In genomic region chrX:130179579-130180215, GRCh38 we compare ENCODE assay signal across 1 cellular context.
TF ChIP-seq lines count a peak whose summit lies in the region.

No MANE protein-coding gene starts in this region.

TF ChIP-seq in K562, 482 proteins besides CTCF, POLR2A, EP300 and RAD21 (continued from another document and continues in another):
- TF ChIP-seq FOXP1 (CRISPR knock-in tag; IDR thresholded peaks at IDR 0.05) (no peak), CHCHD3 (CRISPR knock-in tag; IDR thresholded peaks at IDR 0.05) (no peak), CXXC5 (CRISPR knock-in tag; IDR thresholded peaks at IDR 0.05) (peak; percentile 58), STAT5B (CRISPR knock-in tag; IDR thresholded peaks at IDR 0.05) (no peak), ZNF197 (CRISPR knock-in tag; IDR thresholded peaks at IDR 0.05; ENCODE audit: low read depth) (peak; percentile 34; the same call in 1 of the 2 replicates), SMC3 (conservative IDR thresholded peaks at IDR 0.05; ENCODE audit: insufficient read depth, low read depth, low read length) (no peak), RBM34 (IDR thresholded peaks at IDR 0.05; ENCODE audit: borderline replicate concordance, insufficient read depth, low read length) (no peak), MECOM (CRISPR knock-in tag; IDR thresholded peaks at IDR 0.05) (no peak), ZNF785 (CRISPR knock-in tag; IDR thresholded peaks at IDR 0.05) (no peak), JUN (IDR thresholded peaks at IDR 0.05; ENCODE audit: borderline replicate concordance, low read depth, low read length) (peak; percentile 71; the same call in 1 of the 2 replicates), JUN (CRISPR knock-in tag; IDR thresholded peaks at IDR 0.05; ENCODE audit: borderline replicate concordance) (no peak), BMI1 (IDR thresholded peaks at IDR 0.05; ENCODE audit: low read length) (no peak), HDAC1 (IDR thresholded peaks at IDR 0.05) (peak in 1 of 2 experiments; percentile 99; a peak in 3 of 4 replicates), NFIC (IDR thresholded peaks at IDR 0.05) (peak; percentile 99), HMGN3 (IDR thresholded peaks at IDR 0.05; ENCODE audit: borderline replicate concordance, extremely low read depth, insufficient read length, low read depth, low read length) (peak; percentile 96), FOXJ2 (tag; IDR thresholded peaks at IDR 0.05) (peak; percentile 35; the same call in 1 of the 2 replicates), BRD4 (IDR thresholded peaks at IDR 0.05) (no peak), TAF15 (IDR thresholded peaks at IDR 0.05; ENCODE audit: low read depth, low read length) (no peak), ZNF324 (CRISPR knock-in tag; IDR thresholded peaks at IDR 0.05) (no peak), MEIS2 (IDR thresholded peaks at IDR 0.05; ENCODE audit: partially characterized antibody) (peak; percentile 99), TRIM28 (IDR thresholded peaks at IDR 0.05) (peak; percentile 80; the same call in 1 of the 2 replicates), RBM15 (IDR thresholded peaks at IDR 0.05; ENCODE audit: insufficient read depth, low read length) (no peak), ATF7 (IDR thresholded peaks at IDR 0.05) (peak; percentile 93), RUNX1 (IDR thresholded peaks at IDR 0.05; ENCODE audit: low read depth) (peak; percentile 90), ZBTB7A (IDR thresholded peaks at IDR 0.05; ENCODE audit: borderline replicate concordance, control insufficient read depth, low read depth, low read length) (no peak), ZNF507 (tag; conservative IDR thresholded peaks at IDR 0.05) (no peak), ZNF121 (CRISPR knock-in tag; conservative IDR thresholded peaks at IDR 0.05) (no peak), TGIF2 (CRISPR knock-in tag; IDR thresholded peaks at IDR 0.05) (no peak), SIN3A (IDR thresholded peaks at IDR 0.05; ENCODE audit: borderline replicate concordance in 2 of 2, control insufficient read depth in 1 of 2, low read depth in 2 of 2, low read length in 2 of 2) (no peak), ATF3 (IDR thresholded peaks at IDR 0.05) (peak; percentile 94), ATF3 (CRISPR knock-in tag; conservative IDR thresholded peaks at IDR 0.05) (peak; percentile 86), ELK3 (CRISPR knock-in tag; IDR thresholded peaks at IDR 0.05) (no peak), CBFA2T2 (conservative IDR thresholded peaks at IDR 0.05) (peak; percentile 99), MEF2D (tag; conservative IDR thresholded peaks at IDR 0.05; ENCODE audit: low read depth) (peak; percentile 86; the same call in 1 of the 2 replicates), POLR3G (IDR thresholded peaks at IDR 0.05; ENCODE audit: extremely low read depth, insufficient read length, insufficient replicate concordance) (no peak), ZNF24 (IDR thresholded peaks at IDR 0.05) (peak; percentile 40; the same call in 1 of the 2 replicates), ZNF699 (CRISPR knock-in tag; IDR thresholded peaks at IDR 0.05; ENCODE audit: insufficient replicate concordance) (no peak), NR4A1 (CRISPR knock-in tag; IDR thresholded peaks at IDR 0.05) (no peak), NR4A1 (tag; IDR thresholded peaks at IDR 0.05) (peak; percentile 64), NR1H2 (CRISPR knock-in tag; IDR thresholded peaks at IDR 0.05) (no peak), ZC3H4 (CRISPR knock-in tag; IDR thresholded peaks at IDR 0.05; ENCODE audit: borderline replicate concordance) (no peak), NR2F6 (CRISPR knock-in tag; IDR thresholded peaks at IDR 0.05) (no peak), IRF2 (CRISPR knock-in tag; IDR thresholded peaks at IDR 0.05) (no peak), PTRF (tag; IDR thresholded peaks at IDR 0.05) (no peak), SPI1 (IDR thresholded peaks at IDR 0.05; ENCODE audit: borderline replicate concordance, low read depth, low read length) (peak; percentile 7; the same call in 1 of the 2 replicates), EWSR1 (IDR thresholded peaks at IDR 0.05; ENCODE audit: borderline replicate concordance, low read depth, partially characterized antibody) (no peak), ADNP (tag; IDR thresholded peaks at IDR 0.05) (no peak), NFE2 (IDR thresholded peaks at IDR 0.05; ENCODE audit: low read depth) (peak; percentile 98), ZNF76 (CRISPR knock-in tag; IDR thresholded peaks at IDR 0.05; ENCODE audit: borderline replicate concordance) (no peak), RBM22 (IDR thresholded peaks at IDR 0.05; ENCODE audit: low read depth, low read length, poor library complexity, severe bottlenecking) (no peak), SIX5 (IDR thresholded peaks at IDR 0.05; ENCODE audit: borderline replicate concordance in 1 of 2, insufficient read depth in 1 of 2, low read depth in 1 of 2, low read length in 2 of 2) (no peak), GATA2 (CRISPR knock-in tag; IDR thresholded peaks at IDR 0.05) (peak; percentile 95), YY1 (IDR thresholded peaks at IDR 0.05; ENCODE audit: borderline replicate concordance in 1 of 3, control insufficient read depth in 1 of 3, extremely low read depth in 1 of 3, insufficient read depth in 3 of 3, insufficient read length in 1 of 3, insufficient replicate concordance in 2 of 3, low read depth in 1 of 3, low read length in 2 of 3) (no peak), RFX1 (IDR thresholded peaks at IDR 0.05) (no peak), LEF1 (IDR thresholded peaks at IDR 0.05) (peak; percentile 98), TEAD2 (tag; IDR thresholded peaks at IDR 0.05) (no peak), KLF6 (CRISPR knock-in tag; IDR thresholded peaks at IDR 0.05; ENCODE audit: borderline replicate concordance) (no peak), SNAPC5 (CRISPR knock-in tag; IDR thresholded peaks at IDR 0.05) (no peak), GABPB1 (CRISPR knock-in tag; IDR thresholded peaks at IDR 0.05) (peak; percentile 55; the same call in 1 of the 2 replicates), ZNF384 (IDR thresholded peaks at IDR 0.05; ENCODE audit: low read depth, low read length) (peak; percentile 7; the same call in 1 of the 2 replicates), ZSCAN29 (IDR thresholded peaks at IDR 0.05) (no peak), SMARCB1 (IDR thresholded peaks at IDR 0.05; ENCODE audit: insufficient read length, low read depth) (no peak)
- TF ChIP-seq, protein P1, sequence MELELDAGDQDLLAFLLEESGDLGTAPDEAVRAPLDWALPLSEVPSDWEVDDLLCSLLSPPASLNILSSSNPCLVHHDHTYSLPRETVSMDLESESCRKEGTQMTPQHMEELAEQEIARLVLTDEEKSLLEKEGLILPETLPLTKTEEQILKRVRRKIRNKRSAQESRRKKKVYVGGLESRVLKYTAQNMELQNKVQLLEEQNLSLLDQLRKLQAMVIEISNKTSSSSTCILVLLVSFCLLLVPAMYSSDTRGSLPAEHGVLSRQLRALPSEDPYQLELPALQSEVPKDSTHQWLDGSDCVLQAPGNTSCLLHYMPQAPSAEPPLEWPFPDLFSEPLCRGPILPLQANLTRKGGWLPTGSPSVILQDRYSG (tag; conservative IDR thresholded peaks at IDR 0.05; ENCODE audit: low read depth) = no peak
- TF ChIP-seq, protein P2, sequence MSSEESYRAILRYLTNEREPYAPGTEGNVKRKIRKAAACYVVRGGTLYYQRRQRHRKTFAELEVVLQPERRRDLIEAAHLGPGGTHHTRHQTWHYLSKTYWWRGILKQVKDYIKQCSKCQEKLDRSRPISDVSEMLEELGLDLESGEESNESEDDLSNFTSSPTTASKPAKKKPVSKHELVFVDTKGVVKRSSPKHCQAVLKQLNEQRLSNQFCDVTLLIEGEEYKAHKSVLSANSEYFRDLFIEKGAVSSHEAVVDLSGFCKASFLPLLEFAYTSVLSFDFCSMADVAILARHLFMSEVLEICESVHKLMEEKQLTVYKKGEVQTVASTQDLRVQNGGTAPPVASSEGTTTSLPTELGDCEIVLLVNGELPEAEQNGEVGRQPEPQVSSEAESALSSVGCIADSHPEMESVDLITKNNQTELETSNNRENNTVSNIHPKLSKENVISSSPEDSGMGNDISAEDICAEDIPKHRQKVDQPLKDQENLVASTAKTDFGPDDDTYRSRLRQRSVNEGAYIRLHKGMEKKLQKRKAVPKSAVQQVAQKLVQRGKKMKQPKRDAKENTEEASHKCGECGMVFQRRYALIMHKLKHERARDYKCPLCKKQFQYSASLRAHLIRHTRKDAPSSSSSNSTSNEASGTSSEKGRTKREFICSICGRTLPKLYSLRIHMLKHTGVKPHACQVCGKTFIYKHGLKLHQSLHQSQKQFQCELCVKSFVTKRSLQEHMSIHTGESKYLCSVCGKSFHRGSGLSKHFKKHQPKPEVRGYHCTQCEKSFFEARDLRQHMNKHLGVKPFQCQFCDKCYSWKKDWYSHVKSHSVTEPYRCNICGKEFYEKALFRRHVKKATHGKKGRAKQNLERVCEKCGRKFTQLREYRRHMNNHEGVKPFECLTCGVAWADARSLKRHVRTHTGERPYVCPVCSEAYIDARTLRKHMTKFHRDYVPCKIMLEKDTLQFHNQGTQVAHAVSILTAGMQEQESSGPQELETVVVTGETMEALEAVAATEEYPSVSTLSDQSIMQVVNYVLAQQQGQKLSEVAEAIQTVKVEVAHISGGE (CRISPR knock-in tag; IDR thresholded peaks at IDR 0.05) = peak in 1 of 3 experiments; percentile 77; a peak in 2 of 6 replicates
- TF ChIP-seq, protein P3, sequence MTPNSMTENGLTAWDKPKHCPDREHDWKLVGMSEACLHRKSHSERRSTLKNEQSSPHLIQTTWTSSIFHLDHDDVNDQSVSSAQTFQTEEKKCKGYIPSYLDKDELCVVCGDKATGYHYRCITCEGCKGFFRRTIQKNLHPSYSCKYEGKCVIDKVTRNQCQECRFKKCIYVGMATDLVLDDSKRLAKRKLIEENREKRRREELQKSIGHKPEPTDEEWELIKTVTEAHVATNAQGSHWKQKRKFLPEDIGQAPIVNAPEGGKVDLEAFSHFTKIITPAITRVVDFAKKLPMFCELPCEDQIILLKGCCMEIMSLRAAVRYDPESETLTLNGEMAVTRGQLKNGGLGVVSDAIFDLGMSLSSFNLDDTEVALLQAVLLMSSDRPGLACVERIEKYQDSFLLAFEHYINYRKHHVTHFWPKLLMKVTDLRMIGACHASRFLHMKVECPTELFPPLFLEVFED (CRISPR knock-in tag; conservative IDR thresholded peaks at IDR 0.05) = no peak
- TF ChIP-seq, protein P4, sequence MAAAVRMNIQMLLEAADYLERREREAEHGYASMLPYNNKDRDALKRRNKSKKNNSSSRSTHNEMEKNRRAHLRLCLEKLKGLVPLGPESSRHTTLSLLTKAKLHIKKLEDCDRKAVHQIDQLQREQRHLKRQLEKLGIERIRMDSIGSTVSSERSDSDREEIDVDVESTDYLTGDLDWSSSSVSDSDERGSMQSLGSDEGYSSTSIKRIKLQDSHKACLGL (CRISPR knock-in tag; IDR thresholded peaks at IDR 0.05; ENCODE audit: borderline replicate concordance, poor library complexity, severe bottlenecking) = no peak
- TF ChIP-seq, protein P5, sequence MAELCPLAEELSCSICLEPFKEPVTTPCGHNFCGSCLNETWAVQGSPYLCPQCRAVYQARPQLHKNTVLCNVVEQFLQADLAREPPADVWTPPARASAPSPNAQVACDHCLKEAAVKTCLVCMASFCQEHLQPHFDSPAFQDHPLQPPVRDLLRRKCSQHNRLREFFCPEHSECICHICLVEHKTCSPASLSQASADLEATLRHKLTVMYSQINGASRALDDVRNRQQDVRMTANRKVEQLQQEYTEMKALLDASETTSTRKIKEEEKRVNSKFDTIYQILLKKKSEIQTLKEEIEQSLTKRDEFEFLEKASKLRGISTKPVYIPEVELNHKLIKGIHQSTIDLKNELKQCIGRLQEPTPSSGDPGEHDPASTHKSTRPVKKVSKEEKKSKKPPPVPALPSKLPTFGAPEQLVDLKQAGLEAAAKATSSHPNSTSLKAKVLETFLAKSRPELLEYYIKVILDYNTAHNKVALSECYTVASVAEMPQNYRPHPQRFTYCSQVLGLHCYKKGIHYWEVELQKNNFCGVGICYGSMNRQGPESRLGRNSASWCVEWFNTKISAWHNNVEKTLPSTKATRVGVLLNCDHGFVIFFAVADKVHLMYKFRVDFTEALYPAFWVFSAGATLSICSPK (IDR thresholded peaks at IDR 0.05; ENCODE audit: borderline replicate concordance) = no peak
- TF ChIP-seq, protein P6, sequence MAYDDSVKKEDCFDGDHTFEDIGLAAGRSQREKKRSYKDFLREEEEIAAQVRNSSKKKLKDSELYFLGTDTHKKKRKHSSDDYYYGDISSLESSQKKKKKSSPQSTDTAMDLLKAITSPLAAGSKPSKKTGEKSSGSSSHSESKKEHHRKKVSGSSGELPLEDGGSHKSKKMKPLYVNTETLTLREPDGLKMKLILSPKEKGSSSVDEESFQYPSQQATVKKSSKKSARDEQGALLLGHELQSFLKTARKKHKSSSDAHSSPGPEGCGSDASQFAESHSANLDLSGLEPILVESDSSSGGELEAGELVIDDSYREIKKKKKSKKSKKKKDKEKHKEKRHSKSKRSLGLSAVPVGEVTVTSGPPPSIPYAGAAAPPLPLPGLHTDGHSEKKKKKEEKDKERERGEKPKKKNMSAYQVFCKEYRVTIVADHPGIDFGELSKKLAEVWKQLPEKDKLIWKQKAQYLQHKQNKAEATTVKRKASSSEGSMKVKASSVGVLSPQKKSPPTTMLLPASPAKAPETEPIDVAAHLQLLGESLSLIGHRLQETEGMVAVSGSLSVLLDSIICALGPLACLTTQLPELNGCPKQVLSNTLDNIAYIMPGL (CRISPR knock-in tag; IDR thresholded peaks at IDR 0.05) = no peak
- TF ChIP-seq, protein P7, sequence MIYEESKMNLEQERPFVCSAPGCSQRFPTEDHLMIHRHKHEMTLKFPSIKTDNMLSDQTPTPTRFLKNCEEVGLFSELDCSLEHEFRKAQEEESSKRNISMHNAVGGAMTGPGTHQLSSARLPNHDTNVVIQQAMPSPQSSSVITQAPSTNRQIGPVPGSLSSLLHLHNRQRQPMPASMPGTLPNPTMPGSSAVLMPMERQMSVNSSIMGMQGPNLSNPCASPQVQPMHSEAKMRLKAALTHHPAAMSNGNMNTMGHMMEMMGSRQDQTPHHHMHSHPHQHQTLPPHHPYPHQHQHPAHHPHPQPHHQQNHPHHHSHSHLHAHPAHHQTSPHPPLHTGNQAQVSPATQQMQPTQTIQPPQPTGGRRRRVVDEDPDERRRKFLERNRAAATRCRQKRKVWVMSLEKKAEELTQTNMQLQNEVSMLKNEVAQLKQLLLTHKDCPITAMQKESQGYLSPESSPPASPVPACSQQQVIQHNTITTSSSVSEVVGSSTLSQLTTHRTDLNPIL (CRISPR knock-in tag; IDR thresholded peaks at IDR 0.05) = no peak
